18 cellular contexts compared by ENCODE assay signal in the genomic region with DNA sequence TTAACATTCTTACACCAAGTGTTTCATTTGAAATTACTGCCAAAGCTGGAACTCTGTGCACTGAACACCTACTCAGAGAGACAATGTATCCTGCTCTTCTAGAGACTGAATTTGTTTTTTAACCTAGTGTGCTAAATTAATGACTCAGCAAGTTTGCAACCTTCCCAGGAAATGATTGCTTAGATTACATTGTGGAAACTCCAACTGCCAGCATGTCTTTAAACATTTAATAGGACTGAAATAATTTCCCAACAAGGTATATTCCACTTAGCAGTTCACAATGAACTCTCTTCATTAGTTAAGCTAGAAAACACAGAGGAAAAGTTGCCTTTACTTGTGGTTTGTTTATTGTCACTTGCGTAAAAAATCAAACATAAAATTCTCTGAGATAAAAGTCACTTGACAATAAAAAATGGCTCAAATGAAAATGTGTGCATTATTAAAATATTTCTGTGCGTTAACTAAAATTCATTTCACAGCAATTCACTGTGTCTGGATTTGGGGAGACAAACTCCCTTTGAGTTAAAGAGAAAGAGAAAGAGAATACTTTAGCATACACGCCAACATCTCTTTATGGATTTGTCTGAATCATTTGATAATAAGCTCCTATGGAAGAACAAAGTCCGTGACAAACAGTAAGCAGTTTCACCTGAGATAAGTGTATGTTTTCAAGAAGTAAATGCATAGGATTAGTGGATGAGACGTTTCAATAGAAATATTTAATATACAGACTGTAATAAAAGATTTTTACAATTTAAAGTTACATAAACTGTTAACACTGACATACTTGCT.
DNase-seq lines count a peak whose midpoint lies in the region; ATAC-seq, FAIRE-seq and TF ChIP-seq lines count a peak whose summit lies in the region.
"Had no signal": no experiment of that assay in that cellular context is flagged by ENCODE, and none has a peak within 500 bp of the region (broad histone marks: within the 10 kb centered on the region; RNA-seq: fewer than 3 reads in every experiment).

No MANE protein-coding gene starts in this region.

- peaks cover 14% of the 10 kb centered on the region for H3K36me3 Mint-ChIP-seq in MCF 10A (ENCODE audit: insufficient read depth, unreplicated experiment)
- peaks cover 12% of the 10 kb centered on the region for H3K36me3 Mint-ChIP-seq in astrocyte (ENCODE audit: low read depth, unreplicated experiment)
- H3K36me3 Mint-ChIP-seq: memory B cell had no signal

- TF ChIP-seq CTCF in MCF 10A (IDR thresholded peaks at IDR 0.05; ENCODE audit: unreplicated experiment) (no peak), breast epithelium (IDR thresholded peaks at IDR 0.05) (no peak), astrocyte (IDR thresholded peaks at IDR 0.05; ENCODE audit: insufficient read depth, low read depth, low read length) (no peak), left lung (IDR thresholded peaks at IDR 0.05) (no peak)

- H3K9ac ChIP-seq in astrocyte (ENCODE audit: low read length): no peak overlapping the region
- H3K9ac ChIP-seq: SK-N-SH had no signal

- FAIRE-seq in astrocyte (lab: Jason Lieb, UNC): peak; percentile 23

- no peaks in the 10 kb centered on the region for H3K36me3 ChIP-seq in breast epithelium
- no peaks in the 10 kb centered on the region for H3K36me3 ChIP-seq in astrocyte (ENCODE audit: insufficient read depth, low read length)
- H3K36me3 ChIP-seq in left lung: no peaks in the 10 kb centered on the region

- peaks cover 15 to 17% of the 10 kb centered on the region in 2 donors for H3K9me3 ChIP-seq in breast epithelium
- H3K9me3 ChIP-seq in astrocyte (ENCODE audit: insufficient read depth, low read depth, low read length): no peaks in the 10 kb centered on the region
- peaks cover 0 to 30% of the 10 kb centered on the region in 2 donors for H3K9me3 ChIP-seq in left lung

- DNase-seq in MCF 10A (ENCODE audit: unreplicated experiment) (peak; percentile 30), breast epithelium (ENCODE audit: low spot score in 2 of 2) (no peak), astrocyte (ENCODE audit: low read depth) (peak; percentile 56), glomerular endothelial cell (ENCODE audit: extremely low read depth, low read depth, low spot score) (peak; percentile 12), left lung (no peak), SKM-1 treated with dmso at 0.1 percent for 144 hours (lab: John Stamatoyannopoulos, UW; ENCODE audit: unreplicated experiment) (no peak), UCSD-AML1 (lab: John Stamatoyannopoulos, UW; ENCODE audit: unreplicated experiment) (no peak)
- DNase-seq: activated CD4-positive, CD25-positive, alpha-beta regulatory T cell; activated T-cell treated with anti-CD3 and anti-CD28 coated beads, Interleukin-2, amount 50 U/mL, for 1 hour; AML-193; aorta; endodermal cell; NCI-H1417 treated with DMSO at 0.1 percent for 48 hours; NK-92 treated with Interleukin-12 subunit alpha and Interleukin-12 subunit beta, amount 100 ng/mL, for 24 hours; SK-N-SH; stimulated activated CD4-positive, alpha-beta T cell treated with anti-CD3 and anti-CD28 coated beads, Interleukin-1b, Interleukin-23, amount 100 ng/mL, for 48 hours had no signal

- ATAC-seq in left lung (no peak), GM19397 (IDR thresholded peaks at IDR 0.05; ENCODE audit: unreplicated experiment) (no peak)

- H3K4me1 Mint-ChIP-seq in MCF 10A (ENCODE audit: insufficient read depth, unreplicated experiment) (no peaks in the 10 kb centered on the region), astrocyte (ENCODE audit: low read depth, unreplicated experiment) (peaks cover 8% of the 10 kb centered on the region)
- H3K4me1 Mint-ChIP-seq: memory B cell had no signal

- H3K9me3 Mint-ChIP-seq in MCF 10A (ENCODE audit: unreplicated experiment): no peaks in the 10 kb centered on the region
- peaks cover 23% of the 10 kb centered on the region for H3K9me3 Mint-ChIP-seq in astrocyte (ENCODE audit: unreplicated experiment)

- H3K4me3 Mint-ChIP-seq in MCF 10A (ENCODE audit: unreplicated experiment) (no peak overlapping the region), astrocyte (ENCODE audit: unreplicated experiment) (no peak overlapping the region)
- H3K4me3 Mint-ChIP-seq: endodermal cell, memory B cell had no signal

- BruUV-seq in MCF 10A (replicated peaks; lab: Mats Ljungman, UMichigan): no TSS peak

- no peaks in the 10 kb centered on the region for H3K79me2 ChIP-seq in astrocyte (ENCODE audit: insufficient read depth, low read length)

- H2AFZ ChIP-seq in astrocyte (ENCODE audit: low read depth, low read length): no peak overlapping the region

- CTCF ChIA-PET in MCF 10A (lab: Yijun Ruan, JAX): interaction anchor here (0.7 kb wide), 1 partner anchor 13 kb away, joined by 3 read pairs; no protein-coding TSS in a partner anchor

- H3K4me1 ChIP-seq in breast epithelium (no peaks in the 10 kb centered on the region), astrocyte (ENCODE audit: insufficient read depth, low read length) (no peaks in the 10 kb centered on the region), left lung (peaks cover 0 to 5% of the 10 kb centered on the region in 2 donors)

- POLR2A ChIA-PET in MCF 10A (lab: Yijun Ruan, JAX): interaction anchor here (0.7 to 2.4 kb wide), 3 partner anchors 13 to 159 kb away, joined by 3 to 10 read pairs (median 4); no protein-coding TSS in a partner anchor

- intact Hi-C loops in MCF 10A (cut with micrococcal nuclease) (no loop called here), breast epithelium (cut with DNase I; ENCODE audit: low total_unique reads) (no loop called here), left lung (cut with DNase I) (no loop called here)

- no peaks in the 10 kb centered on the region for H4K20me1 ChIP-seq in astrocyte (ENCODE audit: insufficient read depth, low read length)

- H3K4me3 ChIP-seq in breast epithelium (no peak overlapping the region), astrocyte (ENCODE audit: insufficient read depth, low read depth, low read length) (no peak overlapping the region), left lung (no peak overlapping the region)

- TF ChIP-seq POLR2A in breast epithelium (IDR thresholded peaks at IDR 0.05): no peak

- H3K27me3 ChIP-seq in breast epithelium (no peaks in the 10 kb centered on the region), astrocyte (ENCODE audit: insufficient read depth, low read length) (no peaks in the 10 kb centered on the region), left lung (no peaks in the 10 kb centered on the region)

- no peak overlapping the region for H3K27ac Mint-ChIP-seq in MCF 10A (ENCODE audit: low read depth, unreplicated experiment)
- peak overlapping the region; percentile 66 for H3K27ac Mint-ChIP-seq in astrocyte (ENCODE audit: unreplicated experiment)
- H3K27ac Mint-ChIP-seq: endodermal cell, memory B cell had no signal

- no peak overlapping the region for H3K27ac ChIP-seq in breast epithelium
- H3K27ac ChIP-seq in astrocyte (ENCODE audit: low read depth, low read length): no peak overlapping the region
- no peak overlapping the region for H3K27ac ChIP-seq in left lung

- H3K27me3 Mint-ChIP-seq in MCF 10A (ENCODE audit: insufficient read depth, unreplicated experiment) (no peaks in the 10 kb centered on the region), astrocyte (ENCODE audit: low read depth, unreplicated experiment) (no peaks in the 10 kb centered on the region)
- H3K27me3 Mint-ChIP-seq: memory B cell had no signal

- no peak overlapping the region for H3K4me2 ChIP-seq in astrocyte (ENCODE audit: low read length)
- H3K4me2 ChIP-seq: SK-N-SH had no signal

Comparison
In these comparisons a context has a peak if more than half of its experiments do, and no peak if none do; other contexts are left out.
1. DNase-seq: peak in MCF 10A (single experiment), astrocyte (single experiment) and glomerular endothelial cell (single experiment); none in breast epithelium (0 of 2), left lung (0 of 2), SKM-1 treated with dmso at 0.1 percent for 144 hours (single experiment) and UCSD-AML1 (single experiment).